In the genomic region with DNA sequence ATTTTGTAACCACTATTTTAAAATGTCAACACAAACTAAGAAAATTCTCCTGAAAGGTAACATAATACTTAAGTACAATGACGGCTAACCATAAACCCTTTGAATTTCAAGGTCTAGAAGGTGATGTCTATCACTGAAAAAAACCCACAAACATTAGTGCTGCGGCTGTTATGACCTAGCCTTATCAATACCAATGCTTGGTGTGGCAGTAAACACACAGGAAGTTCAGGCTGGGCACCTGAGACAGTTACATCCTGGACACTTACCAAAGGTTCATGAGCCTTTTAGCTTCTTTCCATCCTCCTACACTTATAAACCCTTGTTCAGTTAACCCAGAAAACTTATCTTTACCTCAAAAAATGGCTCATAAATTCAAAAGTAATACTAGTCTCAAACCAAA, we compare ENCODE assay signal across 16 cellular contexts.
"Had no signal": no experiment of that assay in that cellular context is flagged by ENCODE, and none has a peak within 500 bp of the region (broad histone marks: within the 10 kb centered on the region; RNA-seq: fewer than 3 reads in every experiment).

No MANE protein-coding gene starts in this region.

- H3K4me3 ChIP-seq: adrenal gland, breast epithelium, coronary artery, left ventricle myocardium inferior, pancreas had no signal

- H3K27me3 Mint-ChIP-seq: activated B cell treated with CpG ODN at 0.5 μM for 24 hours; activated CD4-positive, alpha-beta memory T cell treated with anti-CD3 and anti-CD28 coated beads, Interleukin-2, amount 10 ng/mL, durations not matched to agents 7 days and 5 days; naive B cell; stimulated activated naive B cell treated with anti-CD40 and anti-IgM and Interleukin-4, amounts not matched to agents 10 μg/mL and 1 μg/mL and 100 μg/mL, for 72 hours had no signal

- H3K27ac Mint-ChIP-seq: activated B cell treated with CpG ODN at 0.5 μM for 24 hours; activated CD4-positive, alpha-beta memory T cell treated with anti-CD3 and anti-CD28 coated beads, Interleukin-2, amount 10 ng/mL, durations not matched to agents 7 days and 5 days; stimulated activated naive B cell treated with anti-CD40 and anti-IgM and Interleukin-4, amounts not matched to agents 10 μg/mL and 1 μg/mL and 100 μg/mL, for 72 hours had no signal

- H3K36me3 ChIP-seq: adrenal gland, breast epithelium, pancreas had no signal

- ATAC-seq: pancreas; stimulated activated naive B cell treated with anti-CD40 and anti-IgM and Interleukin-4, amounts not matched to agents 10 μg/mL and 1 μg/mL and 100 μg/mL, for 72 hours had no signal

- DNase-seq: activated B cell treated with CpG ODN at 0.5 μM for 24 hours; activated CD4-positive, alpha-beta memory T cell treated with anti-CD3 and anti-CD28 coated beads, Interleukin-2, amount 10 ng/mL, durations not matched to agents 7 days and 5 days; activated CD4-positive, alpha-beta T cell treated with anti-CD3 and anti-CD28 coated beads for 48 hours; activated effector memory CD4-positive, alpha-beta T cell treated with anti-CD3 and anti-CD28 coated beads, Interleukin-2, amount 50 U/mL, for 16 hours; activated naive CD4-positive, alpha-beta T cell treated with anti-CD3 and anti-CD28 coated beads, Interleukin-2, amount 50 U/mL, for 16 hours; activated T-cell treated with anti-CD3 and anti-CD28 coated beads, Interleukin-2, amount 50 U/mL, for 48 hours; adrenal gland; erythroblast; head of caudate nucleus; left ventricle myocardium inferior; mammary epithelial cell; naive B cell; pancreas; stimulated activated naive B cell treated with anti-CD40 and anti-IgM and Interleukin-4, amounts not matched to agents 10 μg/mL and 1 μg/mL and 100 μg/mL, for 72 hours had no signal

- H3K27ac ChIP-seq: adrenal gland, breast epithelium, coronary artery, left ventricle myocardium inferior, pancreas had no signal

- H3K9me3 ChIP-seq: adrenal gland, breast epithelium, left ventricle myocardium inferior, pancreas had no signal

- H3K4me1 ChIP-seq: breast epithelium had no signal

- H3K9me3 Mint-ChIP-seq: activated B cell treated with CpG ODN at 0.5 μM for 24 hours; activated CD4-positive, alpha-beta memory T cell treated with anti-CD3 and anti-CD28 coated beads, Interleukin-2, amount 10 ng/mL, durations not matched to agents 7 days and 5 days; naive B cell; stimulated activated naive B cell treated with anti-CD40 and anti-IgM and Interleukin-4, amounts not matched to agents 10 μg/mL and 1 μg/mL and 100 μg/mL, for 72 hours had no signal

- H3K27me3 ChIP-seq: adrenal gland, breast epithelium, pancreas had no signal

- H3K4me3 Mint-ChIP-seq: activated B cell treated with CpG ODN at 0.5 μM for 24 hours; activated CD4-positive, alpha-beta memory T cell treated with anti-CD3 and anti-CD28 coated beads, Interleukin-2, amount 10 ng/mL, durations not matched to agents 7 days and 5 days; naive B cell; stimulated activated naive B cell treated with anti-CD40 and anti-IgM and Interleukin-4, amounts not matched to agents 10 μg/mL and 1 μg/mL and 100 μg/mL, for 72 hours had no signal
